20 cellular contexts compared by ENCODE assay signal in genomic region chr20:35257175-35257909, GRCh38. TPM values are rescaled to one million over a fixed set of nuclear protein-coding genes. Genes with fewer than 3 reads are reported as not detected.
DNase-seq lines count a peak whose midpoint lies in the region; ATAC-seq and TF ChIP-seq lines count a peak whose summit lies in the region.
"Had no signal": no experiment of that assay in that cellular context is flagged by ENCODE, and none has a peak within 500 bp of the region (broad histone marks: within the 10 kb centered on the region; RNA-seq: fewer than 3 reads in every experiment).

No MANE protein-coding gene starts in this region.

- intact Hi-C loops in Panc1 (cut with micrococcal nuclease; ENCODE audit: unreplicated experiment), result no loop called here

- POLR2A ChIA-PET in Panc1 (lab: Charles Lee), result no interaction called here

- no peaks in the 10 kb centered on the region for H3K27me3 ChIP-seq in Panc1 (ENCODE audit: control insufficient read depth, insufficient read depth, low read length)
- H3K27me3 ChIP-seq: BLaER1, gastroesophageal sphincter, thyroid gland had no signal

- CTCF ChIA-PET in Panc1 (lab: Charles Lee), result interaction anchor here (0.6 to 0.7 kb wide), 2 partner anchors 11 to 61 kb away, joined by 3 to 4 read pairs; no protein-coding TSS in a partner anchor

- TF ChIP-seq CTCF in Panc1 (IDR thresholded peaks at IDR 0.05) (no peak), fibroblast of mammary gland (conservative IDR thresholded peaks at IDR 0.05; ENCODE audit: control insufficient read depth, insufficient read depth, low read depth, low read length) (no peak), omental fat pad (IDR thresholded peaks at IDR 0.05) (no peak)

- no peak overlapping the region for H3K27ac ChIP-seq in Panc1 (ENCODE audit: low read length)
- H3K27ac ChIP-seq: BLaER1, gastroesophageal sphincter, psoas muscle had no signal

- in situ Hi-C loops in Panc1 (cut with HindIII; ENCODE audit: low pct_unique_long_range_greater_than_20kb, low sequenced_read_pairs), result no loop called here

- H3K4me1 ChIP-seq in Panc1 (ENCODE audit: control insufficient read depth, insufficient read depth, low read length), result peaks cover 11% of the 10 kb centered on the region
- H3K4me1 ChIP-seq: gastroesophageal sphincter, psoas muscle had no signal

- H3K36me3 ChIP-seq in Panc1 (ENCODE audit: control insufficient read depth, insufficient read depth, low read length), result no peaks in the 10 kb centered on the region
- H3K36me3 ChIP-seq: thyroid gland had no signal

- no peaks in the 10 kb centered on the region for H3K9me3 ChIP-seq in Panc1 (ENCODE audit: control insufficient read depth, insufficient read depth, low read depth, low read length)
- H3K9me3 ChIP-seq: BLaER1, gastroesophageal sphincter, psoas muscle, thyroid gland had no signal

- DNase-seq in EL (peak; percentile 56), Panc1 (ENCODE audit: low read depth, low spot score) (no peak), fibroblast of mammary gland (ENCODE audit: low read depth) (peak; percentile 34), omental fat pad (ENCODE audit: low spot score) (no peak), hypothalamus (lab: John Stamatoyannopoulos, UW) (no peak), islet precursor cell (no peak), T-helper 1 cell (no peak)
- DNase-seq in activated naive CD4-positive, alpha-beta T cell (lab: John Stamatoyannopoulos, UW), result no peak
- DNase-seq: activated CD4-positive, alpha-beta T cell treated with anti-CD3 and anti-CD28 coated beads, Interleukin-2, amount 10 ng/mL, durations not matched to agents 24 days and 14 days; activated naive CD4-positive, alpha-beta T cell treated with anti-CD3 and anti-CD28 coated beads for 36 hours; DMS153; natural killer cell; NCI-H1930; NCI-H524; psoas muscle; stimulated activated naive B cell treated with anti-CD40 and anti-IgM and Interleukin-4, amounts not matched to agents 10 μg/mL and 1 μg/mL and 100 μg/mL, for 72 hours; thyroid gland had no signal

- no TSS peak for BruUV-seq in Panc1 (replicated peaks; lab: Mats Ljungman, UMichigan)

- H3K4me3 ChIP-seq in Panc1 (ENCODE audit: low read depth in 2 of 2, low read length in 2 of 2) (no peak overlapping the region), fibroblast of mammary gland (ENCODE audit: control insufficient read depth, low read depth, low read length) (no peak overlapping the region)
- H3K4me3 ChIP-seq: BLaER1, gastroesophageal sphincter, psoas muscle, thyroid gland had no signal

- peak; percentile 63; the same call in 1 of the 2 replicates for ATAC-seq in Panc1
- peak; percentile 37 for ATAC-seq in omental fat pad (ENCODE audit: low FRiP score)
- ATAC-seq: gastroesophageal sphincter; natural killer cell; psoas muscle; stimulated activated naive B cell treated with anti-CD40 and anti-IgM and Interleukin-4, amounts not matched to agents 10 μg/mL and 1 μg/mL and 100 μg/mL, for 72 hours had no signal

RNA-seq across cellular contexts. Expression of gene MMP24OS, which starts 20.6 kb away (rescaled TPM):
- total RNA-seq in Panc1 (2021; ENCODE audit: unreplicated experiment) (83.8 TPM), omental fat pad (10 to 100 TPM; 12.8 to 35.6 (median 23.7) TPM)
- 178 TPM for polyA plus RNA-seq in Panc1 (2012; ENCODE audit: insufficient read length)

RNA-seq across cellular contexts. Expression of gene EIF6, which starts 27.2 kb away (rescaled TPM):
- total RNA-seq in Panc1 (2021; ENCODE audit: unreplicated experiment), result 258 TPM
- polyA plus RNA-seq in Panc1 (2012; ENCODE audit: insufficient read length), result 285 TPM
- 10 to 100 TPM; 63.7 to 89.4 (median 85.2) TPM for total RNA-seq in omental fat pad

RNA-seq across cellular contexts. Expression of gene MMP24, which starts 30.9 kb away (rescaled TPM):
- total RNA-seq in Panc1 (2021; ENCODE audit: unreplicated experiment) (7.1 TPM), omental fat pad (1 to 10 TPM in 3 of 4 donors, under 1 TPM in 1; 0.16 to 7.2 (median 5.6) TPM)
- 5.6 TPM for polyA plus RNA-seq in Panc1 (2012; ENCODE audit: insufficient read length)
- total RNA-seq: activated CD4-positive, alpha-beta T cell treated with anti-CD3 and anti-CD28 coated beads, Interleukin-2, amount 10 ng/mL, durations not matched to agents 24 days and 14 days; activated naive CD4-positive, alpha-beta T cell treated with anti-CD3 and anti-CD28 coated beads for 36 hours had no signal

RNA-seq across cellular contexts. Expression of gene FAM83C, which starts 34.9 kb away (rescaled TPM):
- total RNA-seq in Panc1 (2021; ENCODE audit: unreplicated experiment) (not detected), omental fat pad (under 1 TPM in 1 of 4 donors, not detected in 3; 0.09 TPM)
- polyA plus RNA-seq in Panc1 (2012; ENCODE audit: insufficient read length), result not detected
- total RNA-seq: activated CD4-positive, alpha-beta T cell treated with anti-CD3 and anti-CD28 coated beads, Interleukin-2, amount 10 ng/mL, durations not matched to agents 24 days and 14 days; activated naive CD4-positive, alpha-beta T cell treated with anti-CD3 and anti-CD28 coated beads for 36 hours; epithelial cell of proximal tubule; natural killer cell; psoas muscle; thyroid gland had no signal

Comparison
In these comparisons a context has a peak if more than half of its experiments do, and no peak if none do; other contexts are left out.
1. DNase-seq: peak in EL (single experiment) and fibroblast of mammary gland (single experiment); none in Panc1 (single experiment), omental fat pad (single experiment), hypothalamus (0 of 51), islet precursor cell (single experiment), T-helper 1 cell (0 of 5) and activated naive CD4-positive, alpha-beta T cell (0 of 4).